Comparison of ENCODE assay signal across 8 cellular contexts in the genomic region with DNA sequence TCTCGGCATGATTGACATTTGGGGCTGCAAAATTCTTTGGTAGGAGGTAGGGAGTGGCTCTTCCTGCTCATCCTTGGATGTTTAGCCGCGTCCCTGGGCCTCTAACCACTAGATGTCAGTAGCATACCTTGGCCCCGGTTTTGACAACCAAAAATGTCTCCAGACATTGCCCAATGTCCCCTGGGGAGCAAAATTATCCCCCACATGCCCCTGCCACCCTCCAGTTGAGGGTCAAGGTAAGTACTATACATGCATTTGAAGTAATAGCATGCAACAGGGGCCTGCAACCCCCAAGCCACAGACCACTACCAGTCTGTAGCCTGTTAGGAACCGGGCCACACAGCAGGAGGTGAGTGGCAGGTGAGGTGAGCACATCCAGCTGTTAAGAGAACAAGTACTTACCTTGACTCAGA. TPM values are rescaled to one million over a fixed set of nuclear protein-coding genes. Genes with fewer than 3 reads are reported as not detected.
DNase-seq lines count a peak whose midpoint lies in the region; ATAC-seq and TF ChIP-seq lines count a peak whose summit lies in the region.

No MANE protein-coding gene starts in this region.

- H3K4me1 Mint-ChIP-seq in activated CD4-positive, alpha-beta memory T cell treated with anti-CD3 and anti-CD28 coated beads for 36 hours (ENCODE audit: low read depth) = no peaks in the 10 kb centered on the region
- no peaks in the 10 kb centered on the region for H3K4me1 Mint-ChIP-seq in activated CD4-positive, alpha-beta memory T cell treated with anti-CD3 and anti-CD28 coated beads, Interleukin-2, amount 10 ng/mL, durations not matched to agents 7 days and 5 days

- no peak overlapping the region for H3K27ac ChIP-seq in smooth muscle cell (ENCODE audit: low read depth)

- peak; percentile 36 for TF ChIP-seq CTCF in smooth muscle cell (IDR thresholded peaks at IDR 0.05; ENCODE audit: borderline replicate concordance, insufficient read depth, poor library complexity, severe bottlenecking)

- no peaks in the 10 kb centered on the region for H3K79me2 ChIP-seq in smooth muscle cell (ENCODE audit: low read depth)

- H3K36me3 ChIP-seq in NT2/D1 (ENCODE audit: insufficient read depth, insufficient read length, low read length) (no peaks in the 10 kb centered on the region), smooth muscle cell (ENCODE audit: low read depth) (no peaks in the 10 kb centered on the region)

- POLR2A ChIA-PET in activated CD4-positive, alpha-beta memory T cell treated with anti-CD3 and anti-CD28 coated beads for 36 hours (lab: Charles Lee) = no interaction called here
- POLR2A ChIA-PET in activated CD4-positive, alpha-beta memory T cell treated with anti-CD3 and anti-CD28 coated beads, Interleukin-2, amount 10 ng/mL, durations not matched to agents 7 days and 5 days (lab: Charles Lee) = no interaction called here

- no peak overlapping the region for H2AFZ ChIP-seq in smooth muscle cell (ENCODE audit: low read depth)

- 41% methylated on average over 5 of the region's 5 CpGs for WGBS in smooth muscle cell (ENCODE audit: low lambda C conversion rate)

- no peaks in the 10 kb centered on the region for H3K36me3 Mint-ChIP-seq in activated CD4-positive, alpha-beta memory T cell treated with anti-CD3 and anti-CD28 coated beads for 36 hours
- H3K36me3 Mint-ChIP-seq in activated CD4-positive, alpha-beta memory T cell treated with anti-CD3 and anti-CD28 coated beads, Interleukin-2, amount 10 ng/mL, durations not matched to agents 7 days and 5 days (ENCODE audit: low read depth) = no peaks in the 10 kb centered on the region

- no peaks in the 10 kb centered on the region for H3F3A ChIP-seq in smooth muscle cell (ENCODE audit: low read depth)

- DNase-seq in activated CD4-positive, alpha-beta memory T cell treated with anti-CD3 and anti-CD28 coated beads for 36 hours = peak; percentile 8
- DNase-seq in activated CD4-positive, alpha-beta memory T cell treated with anti-CD3 and anti-CD28 coated beads, Interleukin-2, amount 10 ng/mL, durations not matched to agents 7 days and 5 days = no peak
- DNase-seq in NT2/D1 (ENCODE audit: low read depth, low spot score) (peak; percentile 2), smooth muscle cell (lab: John Stamatoyannopoulos, UW; ENCODE audit: unreplicated experiment) (no peak), SHP77 treated with DMSO at 0.1 percent for 48 hours (lab: John Stamatoyannopoulos, UW) (no peak)

- H3K4me1 ChIP-seq in NT2/D1 (ENCODE audit: insufficient read depth, insufficient read length) = no peaks in the 10 kb centered on the region
- H3K4me1 ChIP-seq in smooth muscle cell (ENCODE audit: low read depth) = no peaks in the 10 kb centered on the region

- H3K4me3 ChIP-seq in NT2/D1 (ENCODE audit: insufficient read length, low read depth) = no peak overlapping the region
- H3K4me3 ChIP-seq in smooth muscle cell = no peak overlapping the region

- H3K9ac ChIP-seq in NT2/D1 (ENCODE audit: insufficient read length, low read depth) (no peak overlapping the region), smooth muscle cell (ENCODE audit: low read depth) (no peak overlapping the region)

- H3K9me3 ChIP-seq in NT2/D1 (ENCODE audit: insufficient read depth, low read length) (no peaks in the 10 kb centered on the region), smooth muscle cell (replicated peaks; ENCODE audit: low read depth) (no peaks in the 10 kb centered on the region)

- no peak overlapping the region for H3K4me3 Mint-ChIP-seq in activated CD4-positive, alpha-beta memory T cell treated with anti-CD3 and anti-CD28 coated beads for 36 hours
- H3K4me3 Mint-ChIP-seq in activated CD4-positive, alpha-beta memory T cell treated with anti-CD3 and anti-CD28 coated beads, Interleukin-2, amount 10 ng/mL, durations not matched to agents 7 days and 5 days = no peak overlapping the region

- H4K20me1 ChIP-seq in smooth muscle cell (ENCODE audit: low read depth) = no peaks in the 10 kb centered on the region

- CTCF ChIA-PET in activated CD4-positive, alpha-beta memory T cell treated with anti-CD3 and anti-CD28 coated beads for 36 hours (lab: Charles Lee) = interaction anchor here (0.8 kb wide), 1 partner anchor 26 kb away, joined by 3 read pairs; no protein-coding TSS in a partner anchor
- CTCF ChIA-PET in activated CD4-positive, alpha-beta memory T cell treated with anti-CD3 and anti-CD28 coated beads, Interleukin-2, amount 10 ng/mL, durations not matched to agents 7 days and 5 days (lab: Charles Lee) = no interaction called here

- no peaks in the 10 kb centered on the region for H3K9me3 Mint-ChIP-seq in activated CD4-positive, alpha-beta memory T cell treated with anti-CD3 and anti-CD28 coated beads for 36 hours
- H3K9me3 Mint-ChIP-seq in activated CD4-positive, alpha-beta memory T cell treated with anti-CD3 and anti-CD28 coated beads, Interleukin-2, amount 10 ng/mL, durations not matched to agents 7 days and 5 days = no peaks in the 10 kb centered on the region

- ATAC-seq in esophagus mucosa (peak; percentile 20), HG03139 (IDR thresholded peaks at IDR 0.05; ENCODE audit: unreplicated experiment) (no peak), GM19035 (IDR thresholded peaks at IDR 0.05; ENCODE audit: unreplicated experiment) (no peak)

- H3K27me3 Mint-ChIP-seq in activated CD4-positive, alpha-beta memory T cell treated with anti-CD3 and anti-CD28 coated beads for 36 hours = no peaks in the 10 kb centered on the region
- no peaks in the 10 kb centered on the region for H3K27me3 Mint-ChIP-seq in activated CD4-positive, alpha-beta memory T cell treated with anti-CD3 and anti-CD28 coated beads, Interleukin-2, amount 10 ng/mL, durations not matched to agents 7 days and 5 days

- intact Hi-C loops in activated CD4-positive, alpha-beta memory T cell treated with anti-CD3 and anti-CD28 coated beads for 36 hours (cut with micrococcal nuclease) = no loop called here

- H3K27me3 ChIP-seq in NT2/D1 (ENCODE audit: insufficient read depth, insufficient read length) (no peaks in the 10 kb centered on the region), smooth muscle cell (ENCODE audit: low read depth) (no peaks in the 10 kb centered on the region)

- H3K27ac Mint-ChIP-seq in activated CD4-positive, alpha-beta memory T cell treated with anti-CD3 and anti-CD28 coated beads for 36 hours = no peak overlapping the region
- H3K27ac Mint-ChIP-seq in activated CD4-positive, alpha-beta memory T cell treated with anti-CD3 and anti-CD28 coated beads, Interleukin-2, amount 10 ng/mL, durations not matched to agents 7 days and 5 days = no peak overlapping the region

- H3K4me2 ChIP-seq in smooth muscle cell = no peak overlapping the region

RNA-seq across cellular contexts. Expression of a gene that starts 17.6 kb away (rescaled TPM):
- not detected for total RNA-seq in activated CD4-positive, alpha-beta memory T cell treated with anti-CD3 and anti-CD28 coated beads for 36 hours
- total RNA-seq in activated CD4-positive, alpha-beta memory T cell treated with anti-CD3 and anti-CD28 coated beads, Interleukin-2, amount 10 ng/mL, durations not matched to agents 7 days and 5 days = not detected
- total RNA-seq in esophagus mucosa (not detected), smooth muscle cell (not detected in 2 replicates)
- not detected in 2 replicates for polyA plus RNA-seq in smooth muscle cell

Comparison
In these comparisons a context has a peak if more than half of its experiments do, and no peak if none do; other contexts are left out.
1. DNase-seq: peak in activated CD4-positive, alpha-beta memory T cell treated with anti-CD3 and anti-CD28 coated beads for 36 hours (single experiment) and NT2/D1 (single experiment); none in activated CD4-positive, alpha-beta memory T cell treated with anti-CD3 and anti-CD28 coated beads, Interleukin-2, amount 10 ng/mL, durations not matched to agents 7 days and 5 days (single experiment), smooth muscle cell (single experiment) and SHP77 treated with DMSO at 0.1 percent for 48 hours (single experiment).